8 cellular contexts compared by ENCODE assay signal in the genomic region with DNA sequence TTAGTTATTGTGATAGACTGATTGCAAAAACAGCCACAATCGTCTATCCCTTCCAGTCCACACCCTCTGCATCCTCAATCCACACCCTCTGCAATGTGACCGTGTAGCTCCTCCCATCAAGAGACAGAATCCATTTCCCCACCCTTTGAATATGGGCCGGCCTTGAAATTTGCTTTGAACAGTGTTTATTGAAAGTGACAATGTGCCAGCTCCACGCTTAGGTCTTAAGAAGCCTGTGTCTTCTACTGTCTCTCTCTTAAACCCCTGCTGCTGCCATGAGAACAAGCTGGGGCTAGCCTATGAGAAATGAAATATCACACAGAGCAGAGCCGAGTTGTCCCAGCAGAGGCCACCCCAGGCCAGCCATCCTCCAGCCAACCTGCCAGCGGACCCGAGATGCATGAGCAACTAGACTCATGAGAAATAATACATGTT. TPM values are rescaled to one million over a fixed set of nuclear protein-coding genes. Genes with fewer than 3 reads are reported as not detected.
DNase-seq lines count a peak whose midpoint lies in the region; ATAC-seq lines count a peak whose summit lies in the region.

No MANE protein-coding gene starts in this region.

- H3K27ac Mint-ChIP-seq in activated T-cell treated with anti-CD3 and anti-CD28 coated beads, Interleukin-2, amount 50 U/mL, for 72 hours: peak overlapping the region; percentile 75
- H3K27ac Mint-ChIP-seq in activated CD4-positive, alpha-beta memory T cell treated with anti-CD3 and anti-CD28 coated beads, Interleukin-2, amount 10 ng/mL, durations not matched to agents 7 days and 5 days: peak overlapping the region; percentile 93

- H3K4me1 Mint-ChIP-seq in activated T-cell treated with anti-CD3 and anti-CD28 coated beads, Interleukin-2, amount 50 U/mL, for 72 hours (ENCODE audit: low read depth): peaks cover 54% of the 10 kb centered on the region
- H3K4me1 Mint-ChIP-seq in activated CD4-positive, alpha-beta memory T cell treated with anti-CD3 and anti-CD28 coated beads, Interleukin-2, amount 10 ng/mL, durations not matched to agents 7 days and 5 days: peaks cover 76% of the 10 kb centered on the region

- intact Hi-C loops in left cardiac atrium (cut with DNase I): loop anchor here in 1 of 2 donors (1.0 to 2.0 kb wide), 2 partner anchors 148 to 193 kb away; no protein-coding TSS in a partner anchor

- CTCF ChIA-PET in activated CD4-positive, alpha-beta memory T cell treated with anti-CD3 and anti-CD28 coated beads, Interleukin-2, amount 10 ng/mL, durations not matched to agents 7 days and 5 days (lab: Charles Lee): interaction anchor here (0.5 to 5.9 kb wide), 24 partner anchors 11 to 200 kb away, joined by 3 to 73 read pairs (median 9); partner anchors contain the start of gene MICAL2

- no peak for DNase-seq in activated T-cell treated with anti-CD3 and anti-CD28 coated beads, Interleukin-2, amount 50 U/mL, for 72 hours
- no peak for DNase-seq in activated T-cell treated with anti-CD3 and anti-CD28 coated beads for 4 hours
- DNase-seq in activated CD4-positive, alpha-beta memory T cell treated with anti-CD3 and anti-CD28 coated beads, Interleukin-2, amount 10 ng/mL, durations not matched to agents 7 days and 5 days: peak; percentile 56
- DNase-seq in left cardiac atrium: peak; percentile 68
- peak; percentile 69 for DNase-seq in superior temporal gyrus (ENCODE audit: extremely low spot score)
- DNase-seq in activated effector memory CD4-positive, alpha-beta T cell treated with anti-CD3 and anti-CD28 coated beads, Interleukin-2, amount 50 U/mL, for 16 hours: no peak
- DNase-seq in NCI-H1105 treated with DMSO at 0.1 percent for 48 hours (lab: John Stamatoyannopoulos, UW): no peak

- no peaks in the 10 kb centered on the region for H3K27me3 Mint-ChIP-seq in activated T-cell treated with anti-CD3 and anti-CD28 coated beads, Interleukin-2, amount 50 U/mL, for 72 hours (ENCODE audit: low read depth)
- peaks cover 3% of the 10 kb centered on the region for H3K27me3 Mint-ChIP-seq in activated CD4-positive, alpha-beta memory T cell treated with anti-CD3 and anti-CD28 coated beads, Interleukin-2, amount 10 ng/mL, durations not matched to agents 7 days and 5 days

- H3K9me3 Mint-ChIP-seq in activated T-cell treated with anti-CD3 and anti-CD28 coated beads, Interleukin-2, amount 50 U/mL, for 72 hours: peaks cover 0 to 2% of the 10 kb centered on the region in 2 donors
- H3K9me3 Mint-ChIP-seq in activated CD4-positive, alpha-beta memory T cell treated with anti-CD3 and anti-CD28 coated beads, Interleukin-2, amount 10 ng/mL, durations not matched to agents 7 days and 5 days: peaks cover 2% of the 10 kb centered on the region

- H3K36me3 Mint-ChIP-seq in activated T-cell treated with anti-CD3 and anti-CD28 coated beads, Interleukin-2, amount 50 U/mL, for 72 hours (ENCODE audit: insufficient read depth in 2 of 2): no peaks in the 10 kb centered on the region
- H3K36me3 Mint-ChIP-seq in activated CD4-positive, alpha-beta memory T cell treated with anti-CD3 and anti-CD28 coated beads, Interleukin-2, amount 10 ng/mL, durations not matched to agents 7 days and 5 days (ENCODE audit: low read depth): peaks cover 3% of the 10 kb centered on the region

- POLR2A ChIA-PET in activated CD4-positive, alpha-beta memory T cell treated with anti-CD3 and anti-CD28 coated beads, Interleukin-2, amount 10 ng/mL, durations not matched to agents 7 days and 5 days (lab: Charles Lee): interaction anchor here (0.7 to 7.0 kb wide), 24 partner anchors 11 to 165 kb away, joined by 3 to 117 read pairs (median 5); partner anchors contain the start of gene MICAL2

- ATAC-seq in activated T-cell treated with anti-CD3 and anti-CD28 coated beads, Interleukin-2, amount 50 U/mL, for 72 hours (replicated peaks in 1 of 2): peak in 1 of 2 donors; percentile 23
- peak; percentile 42 to 72 for ATAC-seq in left cardiac atrium
- no peak for ATAC-seq in HG02763 (IDR thresholded peaks at IDR 0.05; ENCODE audit: unreplicated experiment)

- peak overlapping the region; percentile 23 to 29 for H3K4me3 Mint-ChIP-seq in activated T-cell treated with anti-CD3 and anti-CD28 coated beads, Interleukin-2, amount 50 U/mL, for 72 hours
- peak overlapping the region; percentile 26 for H3K4me3 Mint-ChIP-seq in activated CD4-positive, alpha-beta memory T cell treated with anti-CD3 and anti-CD28 coated beads, Interleukin-2, amount 10 ng/mL, durations not matched to agents 7 days and 5 days

RNA-seq across cellular contexts. Expression of gene MICAL2, which starts 22.3 kb away (rescaled TPM):
- total RNA-seq in activated T-cell treated with anti-CD3 and anti-CD28 coated beads, Interleukin-2, amount 50 U/mL, for 72 hours: 100 to 1,000 TPM; 227 to 322 TPM
- total RNA-seq in activated CD4-positive, alpha-beta memory T cell treated with anti-CD3 and anti-CD28 coated beads, Interleukin-2, amount 10 ng/mL, durations not matched to agents 7 days and 5 days: 100 to 1,000 TPM; 135 to 143 TPM
- total RNA-seq in left cardiac atrium: 100 to 1,000 TPM in 1 of 2 donors, 10 to 100 TPM in 1; 74.5 to 128 TPM

Comparison
In these comparisons a context has a peak if more than half of its experiments do, and no peak if none do; other contexts are left out.
1. DNase-seq: peak in activated CD4-positive, alpha-beta memory T cell treated with anti-CD3 and anti-CD28 coated beads, Interleukin-2, amount 10 ng/mL, durations not matched to agents 7 days and 5 days (single experiment), left cardiac atrium (single experiment) and superior temporal gyrus (single experiment); none in activated T-cell treated with anti-CD3 and anti-CD28 coated beads, Interleukin-2, amount 50 U/mL, for 72 hours (0 of 2), activated T-cell treated with anti-CD3 and anti-CD28 coated beads for 4 hours (single experiment), activated effector memory CD4-positive, alpha-beta T cell treated with anti-CD3 and anti-CD28 coated beads, Interleukin-2, amount 50 U/mL, for 16 hours (single experiment) and NCI-H1105 treated with DMSO at 0.1 percent for 48 hours (single experiment).